ENCODE assay signal across 9 cellular contexts in the genomic region with DNA sequence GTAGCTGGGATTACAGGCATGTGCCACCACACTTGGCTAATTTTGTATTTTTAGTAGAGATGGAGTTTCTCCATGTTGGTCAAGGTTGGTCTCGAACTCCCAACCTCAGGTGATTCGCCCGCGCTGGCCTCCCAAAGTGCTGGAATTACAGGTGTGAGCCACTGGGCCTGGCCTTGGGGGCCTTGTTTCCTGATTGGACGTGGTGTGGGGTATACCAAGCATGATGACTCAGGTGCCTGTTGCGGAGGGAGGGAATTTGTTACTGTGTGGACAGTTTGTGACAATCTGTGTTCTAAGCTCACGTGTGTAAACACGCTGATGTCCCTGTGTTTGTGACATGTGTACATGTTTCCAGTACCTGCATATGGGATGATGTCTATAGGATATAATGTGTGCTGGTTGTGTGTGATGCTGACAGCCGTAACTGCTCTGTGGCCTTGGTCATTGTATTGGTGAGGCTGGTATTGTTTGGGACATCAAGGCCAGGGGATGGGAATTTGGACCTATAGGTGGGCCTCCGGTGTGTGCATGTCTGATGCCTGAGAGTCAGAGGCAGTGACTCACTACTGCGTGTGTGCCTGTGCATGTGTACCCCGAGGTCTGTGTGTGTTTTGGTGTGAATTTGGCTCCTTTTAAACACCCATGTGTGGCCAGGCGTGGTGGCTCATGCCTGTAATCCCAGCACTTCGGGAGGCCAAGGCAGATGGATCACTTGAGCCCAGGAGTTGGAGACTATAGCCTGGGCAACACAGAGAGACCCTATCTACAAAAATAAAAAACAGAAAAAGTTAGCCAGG. TPM values are rescaled to one million over a fixed set of nuclear protein-coding genes. Genes with fewer than 3 reads are reported as not detected.
DNase-seq lines count a peak whose midpoint lies in the region; ATAC-seq, FAIRE-seq and TF ChIP-seq lines count a peak whose summit lies in the region.
"Had no signal": no experiment of that assay in that cellular context is flagged by ENCODE, and none has a peak within 500 bp of the region (broad histone marks: within the 10 kb centered on the region; RNA-seq: fewer than 3 reads in every experiment).

No MANE protein-coding gene starts in this region.

- peak overlapping the region; percentile 35; the same call in 1 of the 2 replicates for H2AFZ ChIP-seq in GM23338

- H3K79me2 ChIP-seq in GM23338 (replicated peaks; ENCODE audit: insufficient read depth) = peaks cover 29% of the 10 kb centered on the region

- H3K4me3 Mint-ChIP-seq in GM23338 (peak overlapping the region; percentile 91), glutamatergic neuron (ENCODE audit: unreplicated experiment) (peak overlapping the region; percentile 28)

- peaks cover 25% of the 10 kb centered on the region for H3K27me3 Mint-ChIP-seq in GM23338 (ENCODE audit: insufficient read depth, low read depth, poor library complexity)
- H3K27me3 Mint-ChIP-seq in glutamatergic neuron (ENCODE audit: unreplicated experiment) = peaks cover 5% of the 10 kb centered on the region

- H3K9me3 Mint-ChIP-seq in GM23338 (no peaks in the 10 kb centered on the region), glutamatergic neuron (ENCODE audit: unreplicated experiment) (peaks cover 13% of the 10 kb centered on the region)

- no peak for ATAC-seq in GM23338
- no peak for ATAC-seq in HG02798 (IDR thresholded peaks at IDR 0.05; ENCODE audit: poor library complexity, unreplicated experiment)
- no peak for ATAC-seq in HG03045 (IDR thresholded peaks at IDR 0.05; ENCODE audit: unreplicated experiment)
- no peak for ATAC-seq in GM18519 (IDR thresholded peaks at IDR 0.05; ENCODE audit: low FRiP score, unreplicated experiment)

- peak overlapping the region; percentile 64 for H3K4me3 ChIP-seq in GM23338
- no peak overlapping the region for H3K4me3 ChIP-seq in WERI-Rb-1 (ENCODE audit: low read depth, low read length)
- H3K4me3 ChIP-seq in small intestine (ENCODE audit: low read depth in 1 of 2, low read length in 2 of 2) = no peak overlapping the region

- DNase-seq in GM23338 (ENCODE audit: low spot score) (no peak), WERI-Rb-1 (no peak), glutamatergic neuron (no peak), small intestine (no peak)
- DNase-seq in activated CD8-positive, alpha-beta memory T cell treated with anti-CD3 and anti-CD28 coated beads, Interleukin-2, amount 50 U/mL, for 48 hours = no peak

- H3K27me3 ChIP-seq in GM23338 (ENCODE audit: insufficient read depth) = no peaks in the 10 kb centered on the region
- no peaks in the 10 kb centered on the region for H3K27me3 ChIP-seq in WERI-Rb-1 (ENCODE audit: insufficient read depth, low read depth, severe bottlenecking)
- H3K27me3 ChIP-seq in small intestine (ENCODE audit: control insufficient read depth in 2 of 2, insufficient read depth in 2 of 2, low read length in 2 of 2) = no peaks in the 10 kb centered on the region

- no peak for FAIRE-seq in small intestine (lab: Jason Lieb, UNC)

- H3K4me1 ChIP-seq in GM23338 (ENCODE audit: insufficient read depth) (peaks cover 21% of the 10 kb centered on the region), small intestine (ENCODE audit: control insufficient read depth in 2 of 2, insufficient read depth in 1 of 2, low read depth in 1 of 2, low read length in 1 of 2) (peaks cover 5 to 9% of the 10 kb centered on the region in 2 donors)

- WGBS in small intestine, 3 donors = 94 to 96% (median 95%) methylated on average over 14 of the region's 14 CpGs

- H3K27ac Mint-ChIP-seq in GM23338 = peak overlapping the region; percentile 99
- H3K27ac Mint-ChIP-seq in glutamatergic neuron (ENCODE audit: unreplicated experiment) = peak overlapping the region; percentile 48

- H3K36me3 ChIP-seq in GM23338 (ENCODE audit: insufficient read depth) (0 out of 2 replicates have a peak, but pooled peaks cover 2% of the 10 kb centered on the region), WERI-Rb-1 (peaks cover 22% of the 10 kb centered on the region), small intestine (ENCODE audit: control insufficient read depth in 2 of 2, insufficient read depth in 2 of 2, low read length in 2 of 2) (peaks cover under 1 to 7% of the 10 kb centered on the region in 2 donors)

- peak overlapping the region; percentile 77; the same call in 1 of the 2 replicates for H3K4me2 ChIP-seq in GM23338

- H3K36me3 Mint-ChIP-seq in GM23338 (ENCODE audit: low read depth) (peaks cover 24% of the 10 kb centered on the region), glutamatergic neuron (ENCODE audit: unreplicated experiment) (no peaks in the 10 kb centered on the region)

- peaks cover 15% of the 10 kb centered on the region for H3F3A ChIP-seq in GM23338 (replicated peaks; ENCODE audit: low read depth)

- peak overlapping the region; percentile 94 for H3K27ac ChIP-seq in GM23338 (ENCODE audit: low read depth)
- peak overlapping the region; percentile 86 for H3K27ac ChIP-seq in WERI-Rb-1
- peak overlapping the region; percentile 76 to 91 for H3K27ac ChIP-seq in small intestine (ENCODE audit: low read depth in 1 of 2, low read length in 1 of 2)

- H3K9me3 ChIP-seq in WERI-Rb-1 (ENCODE audit: severe bottlenecking) (no peaks in the 10 kb centered on the region), small intestine (ENCODE audit: control insufficient read depth, low read depth) (no peaks in the 10 kb centered on the region)

- TF ChIP-seq CTCF in GM23338 (conservative IDR thresholded peaks at IDR 0.05; ENCODE audit: low read depth in 2 of 2) (no peak), WERI-Rb-1 (IDR thresholded peaks at IDR 0.05; ENCODE audit: low read depth, low read length) (no peak), glutamatergic neuron (IDR thresholded peaks at IDR 0.05; ENCODE audit: partially characterized antibody, unreplicated experiment) (no peak)

- no peaks in the 10 kb centered on the region for H3K9me2 ChIP-seq in GM23338 (ENCODE audit: insufficient read depth)

- peaks cover 19% of the 10 kb centered on the region for H4K20me1 ChIP-seq in GM23338 (replicated peaks; ENCODE audit: insufficient read depth)

- peaks cover 24% of the 10 kb centered on the region for H3K4me1 Mint-ChIP-seq in GM23338
- peaks cover 10% of the 10 kb centered on the region for H3K4me1 Mint-ChIP-seq in glutamatergic neuron (ENCODE audit: low read depth, unreplicated experiment)

TF ChIP-seq in GM23338, 12 proteins besides CTCF, POLR2A, EP300 and RAD21:
- TF ChIP-seq STAT1 (IDR thresholded peaks at IDR 0.05; ENCODE audit: unreplicated experiment) = no peak
- no peak for TF ChIP-seq CREB1 (CRISPR knock-in tag; IDR thresholded peaks at IDR 0.05; ENCODE audit: low read depth)
TF ChIP-seq in GM23338: peak in this region for 0.

RNA-seq across cellular contexts. Expression of gene EGLN2, which starts 1.6 kb away (rescaled TPM):
- total RNA-seq in GM23338 (2014; rRNA removed; shearing (Covaris generic)) = 98.3 and 118 TPM in 2 replicates
- 55.8 and 59.9 TPM in 2 replicates for polyA plus RNA-seq in GM23338 (2016; fragmentation: Nextera tagmentation; extraction: Ambion mirVana)
- total RNA-seq in glutamatergic neuron (ENCODE audit: unreplicated experiment) = 142 TPM
- 100 to 1,000 TPM in 1 of 3 donors, 10 to 100 TPM in 2; 68.9 to 103 (median 93.8) TPM for polyA plus RNA-seq in small intestine

RNA-seq across cellular contexts. Expression of gene RAB4B, which starts 19.3 kb away (rescaled TPM):
- 27.4 and 32.6 TPM in 2 replicates for total RNA-seq in GM23338 (2014; rRNA removed; shearing (Covaris generic))
- polyA plus RNA-seq in GM23338 (2016; fragmentation: Nextera tagmentation; extraction: Ambion mirVana) (23.0 and 29.0 TPM in 2 replicates), small intestine (10 to 100 TPM; 41.9 to 48.1 (median 44.3) TPM)
- total RNA-seq in glutamatergic neuron (ENCODE audit: unreplicated experiment) = 43.2 TPM

RNA-seq across cellular contexts. Expression of gene MIA, which starts 22.0 kb away (rescaled TPM):
- not detected in 2 replicates for total RNA-seq in GM23338 (2014; rRNA removed; shearing (Covaris generic))
- polyA plus RNA-seq in GM23338 (2016; fragmentation: Nextera tagmentation; extraction: Ambion mirVana) (not detected in 2 replicates), small intestine (1 to 10 TPM in 2 of 3 donors, not detected in 1; 3.2 to 4.3 TPM)
- total RNA-seq in glutamatergic neuron (ENCODE audit: unreplicated experiment) = not detected
- total RNA-seq: NCI-H460 had no signal

RNA-seq across cellular contexts. Expression of gene SNRPA, which starts 46.4 kb away (rescaled TPM):
- 239 and 295 TPM in 2 replicates for total RNA-seq in GM23338 (2014; rRNA removed; shearing (Covaris generic))
- polyA plus RNA-seq in GM23338 (2016; fragmentation: Nextera tagmentation; extraction: Ambion mirVana) (321 and 326 TPM in 2 replicates), small intestine (10 to 100 TPM; 25.7 to 77.8 (median 36.7) TPM)
- 70.3 TPM for total RNA-seq in glutamatergic neuron (ENCODE audit: unreplicated experiment)

RNA-seq across cellular contexts. Expression of gene ACTMAP, which starts 47.1 kb away (rescaled TPM):
- 10.3 and 14.9 TPM in 2 replicates for total RNA-seq in GM23338 (2014; rRNA removed; shearing (Covaris generic))
- polyA plus RNA-seq in GM23338 (2016; fragmentation: Nextera tagmentation; extraction: Ambion mirVana) = 16.7 and 17.9 TPM in 2 replicates
- total RNA-seq in glutamatergic neuron (ENCODE audit: unreplicated experiment) = 20.7 TPM
- 10 to 100 TPM; 12.1 to 27.5 (median 19.5) TPM for polyA plus RNA-seq in small intestine
